ENCODE assay signal across 22 cellular contexts in the genomic region with DNA sequence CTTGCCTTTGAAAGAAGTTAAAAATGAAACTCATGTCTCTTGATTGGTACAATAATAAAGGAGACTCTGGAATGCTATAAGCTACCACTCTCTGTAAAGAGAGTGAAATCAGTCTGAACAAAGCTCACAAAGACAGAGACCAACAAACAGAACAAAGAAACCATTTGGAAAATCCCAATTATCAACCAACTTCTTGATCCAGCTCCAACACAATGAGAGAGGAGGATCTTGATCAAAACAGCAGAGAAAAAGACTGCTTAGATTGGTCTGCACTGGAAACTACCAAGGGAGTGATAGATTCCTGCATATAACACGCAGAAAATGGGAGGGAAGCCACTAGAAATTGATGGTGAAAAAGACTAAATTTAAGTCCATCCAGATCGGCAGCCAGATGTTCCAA. TPM values are rescaled to one million over a fixed set of nuclear protein-coding genes. Genes with fewer than 3 reads are reported as not detected.
A peak's percentile ranks its signal among the peaks of the same experiment; 100 is the strongest.
DNase-seq lines count a peak whose midpoint lies in the region; ATAC-seq lines count a peak whose summit lies in the region.
"Had no signal": no experiment of that assay in that cellular context is flagged by ENCODE, and none has a peak within 500 bp of the region (broad histone marks: within the 10 kb centered on the region; RNA-seq: fewer than 3 reads in every experiment).

No MANE protein-coding gene starts in this region.

- peak overlapping the region; percentile 69 for H3K27ac ChIP-seq in angular gyrus (ENCODE audit: low read depth, low read length)
- H3K27ac ChIP-seq: cardiac muscle cell, epithelial cell of prostate, GM23248, HL-60, left ventricle myocardium inferior, SJCRH30 had no signal

- no peaks in the 10 kb centered on the region for H3K27me3 Mint-ChIP-seq in activated naive CD4-positive, alpha-beta T cell treated with anti-CD3 and anti-CD28 coated beads, Interleukin-2, amount 10 ng/mL, durations not matched to agents 7 days and 5 days
- no peaks in the 10 kb centered on the region for H3K27me3 Mint-ChIP-seq in memory B cell
- H3K27me3 Mint-ChIP-seq in stimulated activated naive B cell treated with anti-CD40 and anti-IgM and Interleukin-4, amounts not matched to agents 10 μg/mL and 1 μg/mL and 100 μg/mL, for 72 hours = no peaks in the 10 kb centered on the region
- H3K27me3 Mint-ChIP-seq: activated CD4-positive, alpha-beta T cell treated with anti-CD3 and anti-CD28 coated beads, Interleukin-2, amount 10 ng/mL, durations not matched to agents 24 days and 14 days had no signal

- peaks cover 17% of the 10 kb centered on the region for H3K4me1 Mint-ChIP-seq in activated naive CD4-positive, alpha-beta T cell treated with anti-CD3 and anti-CD28 coated beads, Interleukin-2, amount 10 ng/mL, durations not matched to agents 7 days and 5 days
- H3K4me1 Mint-ChIP-seq in memory B cell = peaks cover 9% of the 10 kb centered on the region
- peaks cover 2 to 4% of the 10 kb centered on the region in 2 donors for H3K4me1 Mint-ChIP-seq in stimulated activated naive B cell treated with anti-CD40 and anti-IgM and Interleukin-4, amounts not matched to agents 10 μg/mL and 1 μg/mL and 100 μg/mL, for 72 hours

- no peak for ATAC-seq in memory B cell (ENCODE audit: low read depth)
- ATAC-seq in stimulated activated naive B cell treated with anti-CD40 and anti-IgM and Interleukin-4, amounts not matched to agents 10 μg/mL and 1 μg/mL and 100 μg/mL, for 72 hours (replicated peaks) = no peak

- H3K9me3 Mint-ChIP-seq in activated naive CD4-positive, alpha-beta T cell treated with anti-CD3 and anti-CD28 coated beads, Interleukin-2, amount 10 ng/mL, durations not matched to agents 7 days and 5 days = no peaks in the 10 kb centered on the region
- no peaks in the 10 kb centered on the region for H3K9me3 Mint-ChIP-seq in memory B cell
- no peaks in the 10 kb centered on the region for H3K9me3 Mint-ChIP-seq in stimulated activated naive B cell treated with anti-CD40 and anti-IgM and Interleukin-4, amounts not matched to agents 10 μg/mL and 1 μg/mL and 100 μg/mL, for 72 hours
- H3K9me3 Mint-ChIP-seq: activated CD4-positive, alpha-beta T cell treated with anti-CD3 and anti-CD28 coated beads, Interleukin-2, amount 10 ng/mL, durations not matched to agents 24 days and 14 days; immature natural killer cell had no signal

- DNase-seq in activated naive CD4-positive, alpha-beta T cell treated with anti-CD3 and anti-CD28 coated beads, Interleukin-2, amount 10 ng/mL, durations not matched to agents 7 days and 5 days = no peak
- no peak for DNase-seq in activated naive CD4-positive, alpha-beta T cell (lab: John Stamatoyannopoulos, UW)
- no peak for DNase-seq in memory B cell (ENCODE audit: low spot score in 2 of 2)
- DNase-seq in superior temporal gyrus (ENCODE audit: extremely low spot score) = peak; percentile 88
- no peak for DNase-seq in EL
- no peak for DNase-seq in stimulated activated naive B cell treated with anti-CD40 and anti-IgM and Interleukin-4, amounts not matched to agents 10 μg/mL and 1 μg/mL and 100 μg/mL, for 72 hours
- no peak for DNase-seq in mucosa of gallbladder (ENCODE audit: low spot score)
- DNase-seq: activated CD4-positive, alpha-beta T cell treated with anti-CD3 and anti-CD28 coated beads, Interleukin-2, amount 10 ng/mL, durations not matched to agents 24 days and 14 days; activated gamma-delta T cell; BE2C; GM23248; immature natural killer cell; left ventricle myocardium inferior; NCI-H2081 treated with DMSO at 0.1 percent for 48 hours; NK-92 treated with Interleukin-12 subunit alpha and Interleukin-12 subunit beta, amount 100 ng/mL, for 24 hours; SJCRH30; stimulated activated CD4-positive, alpha-beta T cell treated with anti-CD3 and anti-CD28 coated beads, Interleukin-2, amount 100 ng/mL, for 48 hours; stimulated activated naive CD4-positive, alpha-beta T cell had no signal

- peaks cover 15% of the 10 kb centered on the region for H3K36me3 Mint-ChIP-seq in activated naive CD4-positive, alpha-beta T cell treated with anti-CD3 and anti-CD28 coated beads, Interleukin-2, amount 10 ng/mL, durations not matched to agents 7 days and 5 days
- H3K36me3 Mint-ChIP-seq in memory B cell = peaks cover 16% of the 10 kb centered on the region
- peaks cover 9 to 17% of the 10 kb centered on the region in 2 donors for H3K36me3 Mint-ChIP-seq in stimulated activated naive B cell treated with anti-CD40 and anti-IgM and Interleukin-4, amounts not matched to agents 10 μg/mL and 1 μg/mL and 100 μg/mL, for 72 hours

- peak overlapping the region; percentile 58 for H3K27ac Mint-ChIP-seq in activated naive CD4-positive, alpha-beta T cell treated with anti-CD3 and anti-CD28 coated beads, Interleukin-2, amount 10 ng/mL, durations not matched to agents 7 days and 5 days
- H3K27ac Mint-ChIP-seq in memory B cell = peak overlapping the region; percentile 3
- H3K27ac Mint-ChIP-seq in stimulated activated naive B cell treated with anti-CD40 and anti-IgM and Interleukin-4, amounts not matched to agents 10 μg/mL and 1 μg/mL and 100 μg/mL, for 72 hours = no peak overlapping the region
- H3K27ac Mint-ChIP-seq: activated CD4-positive, alpha-beta T cell treated with anti-CD3 and anti-CD28 coated beads, Interleukin-2, amount 10 ng/mL, durations not matched to agents 24 days and 14 days had no signal

- CTCF ChIA-PET in activated naive CD4-positive, alpha-beta T cell treated with anti-CD3 and anti-CD28 coated beads, Interleukin-2, amount 10 ng/mL, durations not matched to agents 7 days and 5 days (lab: Charles Lee) = interaction anchor here (2.5 kb wide), 1 partner anchor 16 kb away, joined by 14 read pairs; no protein-coding TSS in a partner anchor

- H3K4me3 Mint-ChIP-seq in activated naive CD4-positive, alpha-beta T cell treated with anti-CD3 and anti-CD28 coated beads, Interleukin-2, amount 10 ng/mL, durations not matched to agents 7 days and 5 days = no peak overlapping the region
- H3K4me3 Mint-ChIP-seq in memory B cell = no peak overlapping the region
- no peak overlapping the region for H3K4me3 Mint-ChIP-seq in stimulated activated naive B cell treated with anti-CD40 and anti-IgM and Interleukin-4, amounts not matched to agents 10 μg/mL and 1 μg/mL and 100 μg/mL, for 72 hours
- H3K4me3 Mint-ChIP-seq: activated CD4-positive, alpha-beta T cell treated with anti-CD3 and anti-CD28 coated beads, Interleukin-2, amount 10 ng/mL, durations not matched to agents 24 days and 14 days; immature natural killer cell had no signal

RNA-seq across cellular contexts. Expression of gene RNF38, which starts 23.1 kb away (rescaled TPM):
- total RNA-seq in mucosa of gallbladder = 49.7 TPM
